Comparison of ENCODE assay signal across 19 cellular contexts in genomic region chr1:195430826-195431225, GRCh38.
DNase-seq lines count a peak whose midpoint lies in the region; ATAC-seq, FAIRE-seq and TF ChIP-seq lines count a peak whose summit lies in the region.
"Had no signal": no experiment of that assay in that cellular context is flagged by ENCODE, and none has a peak within 500 bp of the region (broad histone marks: within the 10 kb centered on the region; RNA-seq: fewer than 3 reads in every experiment).

No MANE protein-coding gene starts in this region.

- H3K9me2 ChIP-seq in HCT116 (ENCODE audit: insufficient read depth), result no peaks in the 10 kb centered on the region

- POLR2A ChIA-PET in HepG2 (lab: Yijun Ruan, JAX), result no interaction called here
- POLR2A ChIA-PET in HCT116 (lab: Charles Lee), result no interaction called here
- POLR2A ChIA-PET in K562 (lab: Yijun Ruan, JAX), result no interaction called here

- DNase-seq in HepG2 (ENCODE audit: low spot score) (no peak), right lobe of liver (no peak), HCT116 (ENCODE audit: low read depth, low spot score) (no peak), K562 (ENCODE audit: extremely low read depth in 1 of 4, low spot score in 3 of 4) (no peak), heart right ventricle (no peak), NAMALWA (ENCODE audit: low spot score) (no peak)
- DNase-seq: ACHN; BE2C; C1 segment of cervical spinal cord; CD4-positive, alpha-beta memory T cell; CD4-positive, CD25-positive, alpha-beta regulatory T cell; CD8-positive, alpha-beta memory T cell; COR-L47; DMS79 treated with DMSO at 0.1 percent for 48 hours; GF-D8 had no signal

- no peak for TF ChIP-seq CTCF in HepG2 (CRISPR knock-in tag; IDR thresholded peaks at IDR 0.05)
- TF ChIP-seq CTCF in right lobe of liver (IDR thresholded peaks at IDR 0.05), result no peak
- TF ChIP-seq CTCF in HCT116 (IDR thresholded peaks at IDR 0.05 in 2 of 3, conservative IDR thresholded peaks at IDR 0.05 in 1 of 3; ENCODE audit: borderline replicate concordance in 1 of 3, insufficient read depth in 1 of 3, low read depth in 2 of 3, low read length in 2 of 3), result no peak
- TF ChIP-seq CTCF in K562 (IDR thresholded peaks at IDR 0.05 in 2 of 3, conservative IDR thresholded peaks at IDR 0.05 in 1 of 3; ENCODE audit: insufficient read depth in 2 of 3, low read depth in 1 of 3, low read length in 3 of 3), result no peak
- no peak for TF ChIP-seq CTCF in heart right ventricle (IDR thresholded peaks at IDR 0.05)

- H3K9me1 ChIP-seq in K562 (ENCODE audit: control insufficient read depth, insufficient read depth, low read length), result no peaks in the 10 kb centered on the region

- in situ Hi-C loops in HepG2 (cut with HindIII; ENCODE audit: extremely low pct_ligation_motif_present, low pct_unique_long_range_greater_than_20kb), result no loop called here
- in situ Hi-C loops in K562 (cut with MboI), result no loop called here

- H3K4me3 ChIP-seq in HepG2 (replicated peaks in 1 of 3; ENCODE audit: insufficient read depth in 1 of 3, low read depth in 2 of 3, low read length in 3 of 3) (no peak overlapping the region), right lobe of liver (no peak overlapping the region), HCT116 (replicated peaks in 1 of 2; ENCODE audit: low read depth in 1 of 2, low read length in 2 of 2) (no peak overlapping the region), K562 (no peak overlapping the region), heart right ventricle (no peak overlapping the region)
- H3K4me3 ChIP-seq: BLaER1 had no signal

- TF ChIP-seq EP300 in HepG2 (IDR thresholded peaks at IDR 0.05; ENCODE audit: low read depth in 2 of 2, low read length in 2 of 2), result no peak
- no peak for TF ChIP-seq EP300 in HepG2 (CRISPR knock-in tag; IDR thresholded peaks at IDR 0.05; ENCODE audit: borderline replicate concordance)
- no peak for TF ChIP-seq EP300 in K562 (IDR thresholded peaks at IDR 0.05; ENCODE audit: low read length)

- CTCF ChIA-PET in HepG2 (lab: Yijun Ruan, JAX; ENCODE audit: low intra/inter-chr PET ratio, low total read pairs) (no interaction called here), HCT116 (lab: Charles Lee) (no interaction called here), K562 (lab: Yijun Ruan, JAX; ENCODE audit: low intra/inter-chr PET ratio) (no interaction called here)

- no peak for TF ChIP-seq RAD21 in HepG2 (CRISPR knock-in tag; IDR thresholded peaks at IDR 0.05)
- TF ChIP-seq RAD21 in HCT116 (IDR thresholded peaks at IDR 0.05; ENCODE audit: low read depth), result no peak
- no peak for TF ChIP-seq RAD21 in K562 (CRISPR knock-in tag; conservative IDR thresholded peaks at IDR 0.05 in 1 of 2, IDR thresholded peaks at IDR 0.05 in 1 of 2)

- FAIRE-seq in HepG2 (lab: Jason Lieb, UNC), result no peak
- FAIRE-seq in K562 (lab: Jason Lieb, UNC), result no peak
- FAIRE-seq: GM12891, GM19239 had no signal

- H3K79me2 ChIP-seq in HepG2 (ENCODE audit: insufficient read depth, low read length) (no peaks in the 10 kb centered on the region), HCT116 (ENCODE audit: insufficient read depth, low read length) (no peaks in the 10 kb centered on the region), K562 (ENCODE audit: control insufficient read depth, insufficient read depth, low read length) (no peaks in the 10 kb centered on the region)

- RAD21 ChIA-PET in HCT116 (lab: Charles Lee; ENCODE audit: low non-redundant PET in 1 of 2, low total read pairs in 2 of 2, uncharacterized antibody in 2 of 2, unreplicated experiment in 2 of 2), result no interaction called here

- ATAC-seq in HepG2 (no peak), right lobe of liver (no peak), HCT116 (no peak), K562 (no peak), heart right ventricle (no peak)

- no peaks in the 10 kb centered on the region for H4K20me1 ChIP-seq in HepG2 (ENCODE audit: insufficient read depth, low read length)
- H4K20me1 ChIP-seq in HCT116 (ENCODE audit: insufficient read depth), result no peaks in the 10 kb centered on the region; the same call in 1 of the 2 replicates
- no peaks in the 10 kb centered on the region for H4K20me1 ChIP-seq in K562 (replicated peaks; ENCODE audit: control insufficient read depth, insufficient read depth, low read length)
- H4K20me1 ChIP-seq: BLaER1 had no signal

- H3K9me3 ChIP-seq in HepG2 (ENCODE audit: low read length) (no peaks in the 10 kb centered on the region), right lobe of liver (no peaks in the 10 kb centered on the region), HCT116 (ENCODE audit: control insufficient read depth in 1 of 2, insufficient read depth in 1 of 2, low read depth in 1 of 2, low read length in 2 of 2) (no peaks in the 10 kb centered on the region), K562 (replicated peaks; ENCODE audit: control insufficient read depth, insufficient read depth, low read depth, low read length) (no peaks in the 10 kb centered on the region), heart right ventricle (no peaks in the 10 kb centered on the region)
- H3K9me3 ChIP-seq: BE2C, BLaER1 had no signal

- H3K4me1 ChIP-seq in HepG2 (ENCODE audit: insufficient read depth, low read length) (no peaks in the 10 kb centered on the region), right lobe of liver (no peaks in the 10 kb centered on the region), HCT116 (ENCODE audit: control insufficient read depth in 1 of 2, insufficient read depth in 2 of 2, low read length in 2 of 2) (no peaks in the 10 kb centered on the region), K562 (replicated peaks in 1 of 2; ENCODE audit: control insufficient read depth in 2 of 2, insufficient read depth in 2 of 2, low read length in 2 of 2) (no peaks in the 10 kb centered on the region), heart right ventricle (no peaks in the 10 kb centered on the region)
- H3K4me1 ChIP-seq: BE2C, BLaER1 had no signal

- H3K36me3 ChIP-seq in HepG2 (replicated peaks in 1 of 2; ENCODE audit: control insufficient read depth in 1 of 2, insufficient read depth in 2 of 2, low read length in 2 of 2) (no peaks in the 10 kb centered on the region), right lobe of liver (no peaks in the 10 kb centered on the region), HCT116 (ENCODE audit: control insufficient read depth in 1 of 2, insufficient read depth in 2 of 2, low read length in 2 of 2) (no peaks in the 10 kb centered on the region), K562 (ENCODE audit: control insufficient read depth, insufficient read depth, low read length) (no peaks in the 10 kb centered on the region), heart right ventricle (no peaks in the 10 kb centered on the region)
- H3K36me3 ChIP-seq: BE2C, BLaER1 had no signal

- no peak overlapping the region for H3K9ac ChIP-seq in HepG2 (ENCODE audit: insufficient read depth, low read depth, low read length)
- no peak overlapping the region for H3K9ac ChIP-seq in HCT116 (ENCODE audit: low read length)
- no peak overlapping the region for H3K9ac ChIP-seq in K562 (ENCODE audit: insufficient read depth in 1 of 2, low read depth in 2 of 2, low read length in 2 of 2)
- H3K9ac ChIP-seq: BLaER1 had no signal

- H3K4me2 ChIP-seq in HepG2 (ENCODE audit: low read depth, low read length) (no peak overlapping the region), HCT116 (ENCODE audit: low read length) (no peak overlapping the region), K562 (ENCODE audit: insufficient read depth, low read length) (no peak overlapping the region)
- H3K4me2 ChIP-seq: BLaER1 had no signal

- no peaks in the 10 kb centered on the region for H3K27me3 ChIP-seq in HepG2 (ENCODE audit: control insufficient read depth in 1 of 2, insufficient read depth in 2 of 2, low read length in 2 of 2)
- H3K27me3 ChIP-seq in right lobe of liver, result no peaks in the 10 kb centered on the region
- H3K27me3 ChIP-seq in HCT116 (ENCODE audit: insufficient read depth, low read length), result no peaks in the 10 kb centered on the region
- H3K27me3 ChIP-seq in K562 (ENCODE audit: control insufficient read depth in 2 of 2, insufficient read depth in 2 of 2, low read length in 2 of 2), result no peaks in the 10 kb centered on the region
- H3K27me3 ChIP-seq in heart right ventricle, result no peaks in the 10 kb centered on the region
- H3K27me3 ChIP-seq: BE2C, BLaER1 had no signal

- no TSS peak for BruUV-seq in HepG2 (replicated peaks; lab: Mats Ljungman, UMichigan)
- no TSS peak for BruUV-seq in HCT116 (replicated peaks; lab: Mats Ljungman, UMichigan)
- BruUV-seq in K562 (replicated peaks; lab: Mats Ljungman, UMichigan), result no TSS peak

- TF ChIP-seq POLR2A in HepG2 (IDR thresholded peaks at IDR 0.05; ENCODE audit: insufficient read depth in 1 of 2, low read depth in 2 of 2, low read length in 2 of 2) (no peak), right lobe of liver (IDR thresholded peaks at IDR 0.05) (no peak), HCT116 (IDR thresholded peaks at IDR 0.05; ENCODE audit: borderline replicate concordance, extremely low read depth, insufficient read depth, insufficient read length) (no peak), K562 (conservative IDR thresholded peaks at IDR 0.05) (no peak)

- H3K27ac ChIP-seq in HepG2 (ENCODE audit: extremely low read length, insufficient read depth, low read length) (no peak overlapping the region), right lobe of liver (no peak overlapping the region), HCT116 (ENCODE audit: low read depth, low read length) (no peak overlapping the region), K562 (ENCODE audit: extremely low read depth, low read depth, low read length) (no peak overlapping the region), heart right ventricle (no peak overlapping the region)
- H3K27ac ChIP-seq: 22Rv1, BLaER1 had no signal

- H2AFZ ChIP-seq in HepG2 (ENCODE audit: low read length), result no peak overlapping the region
- peak overlapping the region; percentile 47 for H2AFZ ChIP-seq in HCT116 (ENCODE audit: low read depth, low read length, poor library complexity, severe bottlenecking)
- no peak overlapping the region for H2AFZ ChIP-seq in K562 (ENCODE audit: low read depth, low read length)

- intact Hi-C loops in HepG2 (cut with micrococcal nuclease; ENCODE audit: unreplicated experiment) (no loop called here), right lobe of liver (cut with DNase I) (no loop called here), HCT116 (cut with micrococcal nuclease) (no loop called here), K562 (cut with micrococcal nuclease) (no loop called here), heart right ventricle (cut with DNase I) (no loop called here)

- 41% methylated on average over 1 of the region's 1 CpG for WGBS in HepG2 (ENCODE audit: low lambda C conversion rate)
- WGBS in right lobe of liver (ENCODE audit: insufficient coverage, low coverage, low lambda C conversion rate, missing lambda C conversion rate), result 93% methylated on average over 1 of the region's 1 CpG
- 29% methylated on average over 1 of the region's 1 CpG for WGBS in K562 (ENCODE audit: insufficient coverage, low coverage, missing lambda C conversion rate)
- 82 to 95% methylated on average over 1 of the region's 1 CpG for WGBS in heart right ventricle, 2 donors

TF ChIP-seq in K562, 482 proteins besides CTCF, POLR2A, EP300 and RAD21 (continues in another document):
- TF ChIP-seq ZNF384 (IDR thresholded peaks at IDR 0.05; ENCODE audit: low read depth, low read length) (no peak), BHLHE40 (IDR thresholded peaks at IDR 0.05; ENCODE audit: low read length) (no peak)

Comparison
In these comparisons a context has a peak if more than half of its experiments do, and no peak if none do; other contexts are left out.
1. Of the 241 proteins assayed by ChIP-seq in both HepG2 and K562: peak only in HepG2: MAFF and MAFK; only in K562: none; in both: none; in neither: 239.